ENCODE assay signal across 11 cellular contexts in genomic region chr5:57155033-57155432, GRCh38.
"Had no signal": no experiment of that assay in that cellular context is flagged by ENCODE, and none has a peak within 500 bp of the region (broad histone marks: within the 10 kb centered on the region; RNA-seq: fewer than 3 reads in every experiment).

No MANE protein-coding gene starts in this region.

- H3K9me3 ChIP-seq: HAP-1 had no signal

- H3K4me2 ChIP-seq: GM23338 had no signal

- H3K4me3 Mint-ChIP-seq: GM23338, H9, HFFc6 had no signal

- H3K9ac ChIP-seq: GM23248 had no signal

- FAIRE-seq: H1, H54 had no signal

- H3K4me3 ChIP-seq: GM23248, GM23338, HAP-1 had no signal

- H2AFZ ChIP-seq: GM23248, GM23338 had no signal

- H3K4me1 Mint-ChIP-seq: GM23338 had no signal

- H3K27ac ChIP-seq: GM23248 had no signal

- H3K36me3 ChIP-seq: HAP-1 had no signal

- H3K27ac Mint-ChIP-seq: GM23338, H9, HFFc6 had no signal

- DNase-seq: GM23248, GOT3, H7, H9, HCEC 1CT, HFFc6 had no signal

- ATAC-seq: GM23338, HCT116 had no signal

- H3K4me1 ChIP-seq: HAP-1 had no signal
